ENCODE assay signal across 20 cellular contexts in the genomic region with DNA sequence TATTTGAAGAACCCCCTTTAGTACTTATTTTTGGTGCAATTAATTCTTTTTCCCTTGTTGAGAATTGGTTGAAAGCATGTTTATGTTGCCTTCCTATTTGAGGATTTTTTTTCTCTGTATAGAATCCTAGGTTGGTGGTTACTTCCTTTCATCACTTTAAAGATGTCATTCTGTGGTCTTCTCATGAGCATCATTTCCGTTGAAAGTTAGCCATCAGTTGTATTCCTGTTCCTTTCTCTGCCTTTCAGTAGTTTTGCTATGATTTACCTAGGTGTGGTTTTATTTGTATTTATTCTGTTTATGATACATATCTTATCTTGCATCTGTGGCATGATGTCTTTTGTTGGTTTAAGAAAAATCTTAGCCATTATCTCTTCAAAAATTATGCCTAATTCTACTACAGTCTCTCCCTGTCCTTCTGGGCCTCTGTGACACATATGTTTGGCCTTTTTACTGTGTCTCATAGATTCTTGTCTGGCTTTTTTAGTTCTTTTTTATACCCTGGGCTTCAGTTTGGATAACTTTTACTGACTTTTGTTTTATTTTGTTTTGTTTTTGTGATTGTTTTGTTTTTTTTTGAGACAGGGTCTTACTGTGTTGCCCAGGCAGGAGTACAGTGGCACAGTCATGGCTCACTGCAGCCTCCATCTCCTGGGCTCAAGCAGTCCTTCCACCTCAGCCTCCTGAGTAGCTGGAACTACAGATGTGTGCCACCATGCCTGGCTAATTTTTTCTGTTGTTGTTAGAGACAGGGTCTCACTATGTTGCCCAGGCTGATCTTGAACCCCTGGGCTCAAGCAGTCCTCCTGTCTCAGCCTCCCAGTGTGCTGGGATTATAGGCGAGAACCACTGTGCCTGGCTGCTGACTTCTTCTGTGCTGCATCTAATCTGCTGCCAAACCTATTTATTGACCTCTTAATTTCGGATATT. TPM values are rescaled to one million over a fixed set of nuclear protein-coding genes. Genes with fewer than 3 reads are reported as not detected.
DNase-seq lines count a peak whose midpoint lies in the region; ATAC-seq and TF ChIP-seq lines count a peak whose summit lies in the region.
"Had no signal": no experiment of that assay in that cellular context is flagged by ENCODE, and none has a peak within 500 bp of the region (broad histone marks: within the 10 kb centered on the region; RNA-seq: fewer than 3 reads in every experiment).

No MANE protein-coding gene starts in this region.

- H3K4me3 Mint-ChIP-seq in activated naive CD4-positive, alpha-beta T cell treated with anti-CD3 and anti-CD28 coated beads for 36 hours = no peak overlapping the region
- no peak overlapping the region for H3K4me3 Mint-ChIP-seq in activated T-helper 2 cell treated with anti-CD3 and anti-CD28 coated beads, Interferon-gamma antibody, Interleukin-2, Interleukin-4, amounts not matched to agents 10 μg/mL and 5 μg/mL and 100 μg/mL, durations not matched to agents 14 hours and 24 hours and 36 hours (ENCODE audit: low read depth)
- H3K4me3 Mint-ChIP-seq in natural killer cell = peak overlapping the region; percentile 21
- H3K4me3 Mint-ChIP-seq: neural progenitor cell, type B pancreatic cell had no signal

- H3K9me3 Mint-ChIP-seq in activated naive CD4-positive, alpha-beta T cell treated with anti-CD3 and anti-CD28 coated beads for 36 hours = no peaks in the 10 kb centered on the region
- no peaks in the 10 kb centered on the region for H3K9me3 Mint-ChIP-seq in activated T-helper 2 cell treated with anti-CD3 and anti-CD28 coated beads, Interferon-gamma antibody, Interleukin-2, Interleukin-4, amounts not matched to agents 10 μg/mL and 5 μg/mL and 100 μg/mL, durations not matched to agents 14 hours and 24 hours and 36 hours
- no peaks in the 10 kb centered on the region for H3K9me3 Mint-ChIP-seq in natural killer cell
- H3K9me3 Mint-ChIP-seq: type B pancreatic cell had no signal

- TF ChIP-seq CTCF in natural killer cell (IDR thresholded peaks at IDR 0.05) (no peak), esophagus muscularis mucosa (IDR thresholded peaks at IDR 0.05) (no peak)

- no peak overlapping the region for H2AFZ ChIP-seq in GM23248
- H2AFZ ChIP-seq: neural progenitor cell had no signal

- H3K4me3 ChIP-seq in GM23248 (no peak overlapping the region), esophagus muscularis mucosa (no peak overlapping the region)
- H3K4me3 ChIP-seq: left ventricle myocardium inferior, neural progenitor cell, prostate gland, SK-N-MC had no signal

- H3K9ac ChIP-seq in GM23248 = no peak overlapping the region
- H3K9ac ChIP-seq: neural progenitor cell had no signal

- TF ChIP-seq EP300 in esophagus muscularis mucosa (IDR thresholded peaks at IDR 0.05) = no peak

- H3K27me3 Mint-ChIP-seq in activated naive CD4-positive, alpha-beta T cell treated with anti-CD3 and anti-CD28 coated beads for 36 hours (ENCODE audit: low read depth) = no peaks in the 10 kb centered on the region
- no peaks in the 10 kb centered on the region for H3K27me3 Mint-ChIP-seq in activated T-helper 2 cell treated with anti-CD3 and anti-CD28 coated beads, Interferon-gamma antibody, Interleukin-2, Interleukin-4, amounts not matched to agents 10 μg/mL and 5 μg/mL and 100 μg/mL, durations not matched to agents 14 hours and 24 hours and 36 hours (ENCODE audit: low read depth)
- no peaks in the 10 kb centered on the region for H3K27me3 Mint-ChIP-seq in natural killer cell (ENCODE audit: low read depth in 2 of 2)
- H3K27me3 Mint-ChIP-seq: type B pancreatic cell had no signal

- in situ Hi-C loops in GM23248 (cut with MboI) = no loop called here

- H3K27me3 ChIP-seq in GM23248 (replicated peaks; ENCODE audit: insufficient read depth) (no peaks in the 10 kb centered on the region), esophagus muscularis mucosa (no peaks in the 10 kb centered on the region)
- H3K27me3 ChIP-seq: neural progenitor cell had no signal

- no peaks in the 10 kb centered on the region for H3K36me3 ChIP-seq in GM23248 (ENCODE audit: low read depth)
- H3K36me3 ChIP-seq in esophagus muscularis mucosa = no peaks in the 10 kb centered on the region
- H3K36me3 ChIP-seq: left ventricle myocardium inferior, neural progenitor cell, prostate gland had no signal

- H3K9me3 ChIP-seq in GM23248 (ENCODE audit: low read depth) (no peaks in the 10 kb centered on the region), esophagus muscularis mucosa (no peaks in the 10 kb centered on the region)
- H3K9me3 ChIP-seq: left ventricle myocardium inferior, prostate gland had no signal

- no peaks in the 10 kb centered on the region for H4K20me1 ChIP-seq in GM23248 (ENCODE audit: insufficient read depth)

- CTCF ChIA-PET in activated naive CD4-positive, alpha-beta T cell treated with anti-CD3 and anti-CD28 coated beads for 36 hours (lab: Charles Lee) = interaction anchor here (0.6 to 2.2 kb wide), 12 partner anchors 9 to 209 kb away, joined by 3 to 13 read pairs (median 4); no protein-coding TSS in a partner anchor

- H3K27ac ChIP-seq in GM23248 (no peak overlapping the region), esophagus muscularis mucosa (replicated peaks in 1 of 4) (no peak overlapping the region)
- H3K27ac ChIP-seq: left ventricle myocardium inferior, neural progenitor cell, prostate gland, SK-N-MC had no signal

- H3K36me3 Mint-ChIP-seq in activated naive CD4-positive, alpha-beta T cell treated with anti-CD3 and anti-CD28 coated beads for 36 hours (ENCODE audit: low read depth) = no peaks in the 10 kb centered on the region
- H3K36me3 Mint-ChIP-seq in activated T-helper 2 cell treated with anti-CD3 and anti-CD28 coated beads, Interferon-gamma antibody, Interleukin-2, Interleukin-4, amounts not matched to agents 10 μg/mL and 5 μg/mL and 100 μg/mL, durations not matched to agents 14 hours and 24 hours and 36 hours (ENCODE audit: low read depth) = no peaks in the 10 kb centered on the region
- no peaks in the 10 kb centered on the region for H3K36me3 Mint-ChIP-seq in natural killer cell

- intact Hi-C loops in activated naive CD4-positive, alpha-beta T cell treated with anti-CD3 and anti-CD28 coated beads for 36 hours (cut with micrococcal nuclease) = loop anchor here (5.0 to 10.0 kb wide), 2 partner anchors 359 to 728 kb away; partner anchors contain the start of gene CD58
- intact Hi-C loops in activated T-helper 2 cell treated with anti-CD3 and anti-CD28 coated beads, Interferon-gamma antibody, Interleukin-2, Interleukin-4, amounts not matched to agents 10 μg/mL and 5 μg/mL and 100 μg/mL, durations not matched to agents 14 hours and 24 hours and 36 hours (cut with micrococcal nuclease) = loop anchor here (1.0 to 10.0 kb wide), 12 partner anchors 53 to 1872 kb away; partner anchors contain the start of gene CD101
- intact Hi-C loops in natural killer cell (cut with micrococcal nuclease) (loop anchor here (5.0 kb wide), 1 partner anchor 197 kb away; no protein-coding TSS in a partner anchor), esophagus muscularis mucosa (cut with DNase I) (no loop called here)

- H3K27ac Mint-ChIP-seq in activated naive CD4-positive, alpha-beta T cell treated with anti-CD3 and anti-CD28 coated beads for 36 hours = peak overlapping the region; percentile 24
- peak overlapping the region; percentile 70 for H3K27ac Mint-ChIP-seq in activated T-helper 2 cell treated with anti-CD3 and anti-CD28 coated beads, Interferon-gamma antibody, Interleukin-2, Interleukin-4, amounts not matched to agents 10 μg/mL and 5 μg/mL and 100 μg/mL, durations not matched to agents 14 hours and 24 hours and 36 hours
- H3K27ac Mint-ChIP-seq in natural killer cell = peak overlapping the region; percentile 61 to 74
- H3K27ac Mint-ChIP-seq: neural progenitor cell, type B pancreatic cell had no signal

- H3K79me2 ChIP-seq in GM23248 (ENCODE audit: insufficient read depth) = no peaks in the 10 kb centered on the region

- H3F3A ChIP-seq in GM23248 (ENCODE audit: insufficient read depth) = peaks cover 3% of the 10 kb centered on the region; the same call in 1 of the 2 replicates

- H3K4me1 ChIP-seq in GM23248 (ENCODE audit: insufficient read depth) (0 out of 2 replicates have a peak, but pooled peaks cover 8% of the 10 kb centered on the region), esophagus muscularis mucosa (peaks cover 6 to 37% (median 8%) of the 10 kb centered on the region in 4 donors)
- H3K4me1 ChIP-seq: prostate gland had no signal

- H3K4me2 ChIP-seq in GM23248 (ENCODE audit: unreplicated experiment) = no peak overlapping the region
- H3K4me2 ChIP-seq: neural progenitor cell had no signal

- peak; percentile 69 to 88 (median 86) for ATAC-seq in natural killer cell
- ATAC-seq in GM18511 (IDR thresholded peaks at IDR 0.05; ENCODE audit: unreplicated experiment) = no peak
- no peak for ATAC-seq in HG02759 (IDR thresholded peaks at IDR 0.05; ENCODE audit: unreplicated experiment)

- DNase-seq in activated naive CD4-positive, alpha-beta T cell treated with anti-CD3 and anti-CD28 coated beads for 36 hours = no peak
- no peak for DNase-seq in activated naive CD4-positive, alpha-beta T cell treated with anti-CD3 and anti-CD28 coated beads, Interleukin-2, amount 50 U/mL, for 16 hours
- peak; percentile 9 for DNase-seq in GM23248
- no peak for DNase-seq in activated T-helper 2 cell treated with anti-CD3 and anti-CD28 coated beads, Interferon-gamma antibody, Interleukin-2, Interleukin-4, amounts not matched to agents 10 μg/mL and 5 μg/mL and 100 μg/mL, durations not matched to agents 14 hours and 24 hours and 36 hours (ENCODE audit: low spot score)
- DNase-seq in natural killer cell = no peak
- no peak for DNase-seq in esophagus muscularis mucosa (ENCODE audit: extremely low spot score)
- DNase-seq: activated T-cell treated with anti-CD3 and anti-CD28 coated beads for 4 hours; amniotic stem cell; left ventricle myocardium inferior; midbrain; NCI-H1417 treated with DMSO at 0.1 percent for 48 hours; RPMI8226; stimulated activated CD4-positive, alpha-beta T cell treated with anti-CD3 and anti-CD28 coated beads, Interleukin-4, amount 100 ng/mL, for 24 hours; T1000 had no signal

- H3K4me1 Mint-ChIP-seq in activated naive CD4-positive, alpha-beta T cell treated with anti-CD3 and anti-CD28 coated beads for 36 hours (ENCODE audit: low read depth) = peaks cover 18% of the 10 kb centered on the region
- H3K4me1 Mint-ChIP-seq in activated T-helper 2 cell treated with anti-CD3 and anti-CD28 coated beads, Interferon-gamma antibody, Interleukin-2, Interleukin-4, amounts not matched to agents 10 μg/mL and 5 μg/mL and 100 μg/mL, durations not matched to agents 14 hours and 24 hours and 36 hours (ENCODE audit: low read depth) = peaks cover 34% of the 10 kb centered on the region
- peaks cover 14 to 17% of the 10 kb centered on the region in 2 donors for H3K4me1 Mint-ChIP-seq in natural killer cell

- no peak for TF ChIP-seq POLR2A in esophagus muscularis mucosa (IDR thresholded peaks at IDR 0.05; ENCODE audit: low read depth)

- no peaks in the 10 kb centered on the region for H3K9me2 ChIP-seq in GM23248 (ENCODE audit: insufficient read depth)

- 93 to 97% methylated on average over 3 of the region's 3 CpGs for WGBS in GM23248 (ENCODE audit: low coverage in 1 of 2, low lambda C conversion rate in 2 of 2, missing lambda C conversion rate in 2 of 2), 2 experiments
- 92% methylated on average over 3 of the region's 3 CpGs for WGBS in esophagus muscularis mucosa

RNA-seq across cellular contexts. Expression of gene PTGFRN, which starts 24.1 kb away (rescaled TPM):
- 10 to 100 TPM; 24.0 to 28.0 TPM for total RNA-seq in activated naive CD4-positive, alpha-beta T cell treated with anti-CD3 and anti-CD28 coated beads for 36 hours
- total RNA-seq in GM23248 (2014; rRNA removed; shearing (Covaris generic)) = 25.7 and 27.6 TPM in 2 replicates
- 14.7 and 15.2 TPM in 2 replicates for polyA plus RNA-seq in GM23248 (2016; fragmentation: Nextera tagmentation; extraction: Ambion mirVana)
- 19.1 and 23.2 TPM in 2 replicates for total RNA-seq in activated T-helper 2 cell treated with anti-CD3 and anti-CD28 coated beads, Interferon-gamma antibody, Interleukin-2, Interleukin-4, amounts not matched to agents 10 μg/mL and 5 μg/mL and 100 μg/mL, durations not matched to agents 14 hours and 24 hours and 36 hours
- total RNA-seq in natural killer cell (1 to 10 TPM in 1 of 3 donors, under 1 TPM in 2; 0.71 to 1.4 (median 0.79) TPM), esophagus muscularis mucosa (100 to 1,000 TPM in 3 of 4 donors, 10 to 100 TPM in 1; 69.1 to 150 (median 106) TPM)

Comparison
In these comparisons a context has a peak if more than half of its experiments do, and no peak if none do; other contexts are left out.
1. ATAC-seq: peak in natural killer cell (3 of 3); none in GM18511 (single experiment) and HG02759 (single experiment).
2. Peak in every context shown above with its lines, with median percentiles within 50 percentile points of each other: H3K27ac Mint-ChIP-seq.